ENCODE assay signal across 21 cellular contexts in genomic region chr10:72126872-72127232, GRCh38.
"Had no signal": no experiment of that assay in that cellular context is flagged by ENCODE, and none has a peak within 500 bp of the region (broad histone marks: within the 10 kb centered on the region; RNA-seq: fewer than 3 reads in every experiment).

No MANE protein-coding gene starts in this region.

- H3K27ac ChIP-seq: breast epithelium, gastroesophageal sphincter, transverse colon, vagina had no signal

- H3K36me3 Mint-ChIP-seq: natural killer cell treated with Interleukin-12 subunit alpha and Interleukin-12 subunit beta and Interleukin-15 and Interleukin-18, amount 100 ng/mL, for 72 hours had no signal

- H3K4me3 Mint-ChIP-seq: activated naive CD8-positive, alpha-beta T cell treated with anti-CD3 and anti-CD28 coated beads, Interleukin-2, amount 10 ng/mL, durations not matched to agents 7 days and 5 days; endodermal cell; natural killer cell treated with Interleukin-12 subunit alpha and Interleukin-12 subunit beta and Interleukin-15 and Interleukin-18, amount 100 ng/mL, for 72 hours; T-cell had no signal

- DNase-seq: activated CD4-positive, alpha-beta T cell treated with anti-CD3 and anti-CD28 coated beads, Interleukin-2, amount 50 U/mL, for 1 hour; activated effector memory CD4-positive, alpha-beta T cell treated with anti-CD3 and anti-CD28 coated beads, Interleukin-2, amount 50 U/mL, for 16 hours; activated naive CD8-positive, alpha-beta T cell treated with anti-CD3 and anti-CD28 coated beads, Interleukin-2, amount 10 ng/mL, durations not matched to agents 7 days and 5 days; activated T-cell treated with anti-CD3 and anti-CD28 coated beads, Interleukin-2, amount 50 U/mL, for 1 hour; anterior cingulate cortex; dorsolateral prefrontal cortex; endodermal cell; heart right ventricle; left cardiac atrium; nucleus accumbens; posterior cingulate gyrus; right cardiac atrium; stimulated activated CD4-positive, alpha-beta T cell treated with anti-CD3 and anti-CD28 coated beads, Interleukin-4, amount 100 ng/mL, for 24 hours; T-cell; T-helper 9 cell; transverse colon had no signal

- H3K4me3 ChIP-seq: breast epithelium, dorsolateral prefrontal cortex, gastroesophageal sphincter, heart right ventricle, transverse colon, vagina had no signal

- H3K9me3 ChIP-seq: breast epithelium, gastroesophageal sphincter, heart right ventricle, transverse colon, vagina had no signal

- H3K27me3 ChIP-seq: breast epithelium, dorsolateral prefrontal cortex, gastroesophageal sphincter, heart right ventricle, transverse colon, vagina had no signal

- H3K27ac Mint-ChIP-seq: activated naive CD8-positive, alpha-beta T cell treated with anti-CD3 and anti-CD28 coated beads, Interleukin-2, amount 10 ng/mL, durations not matched to agents 7 days and 5 days; endodermal cell; natural killer cell treated with Interleukin-12 subunit alpha and Interleukin-12 subunit beta and Interleukin-15 and Interleukin-18, amount 100 ng/mL, for 72 hours had no signal

- H3K9me3 Mint-ChIP-seq: activated naive CD8-positive, alpha-beta T cell treated with anti-CD3 and anti-CD28 coated beads, Interleukin-2, amount 10 ng/mL, durations not matched to agents 7 days and 5 days; endodermal cell; natural killer cell treated with Interleukin-12 subunit alpha and Interleukin-12 subunit beta and Interleukin-15 and Interleukin-18, amount 100 ng/mL, for 72 hours; T-cell had no signal

- H3K4me1 ChIP-seq: breast epithelium, vagina had no signal

- H3K27me3 Mint-ChIP-seq: activated naive CD8-positive, alpha-beta T cell treated with anti-CD3 and anti-CD28 coated beads, Interleukin-2, amount 10 ng/mL, durations not matched to agents 7 days and 5 days; natural killer cell treated with Interleukin-12 subunit alpha and Interleukin-12 subunit beta and Interleukin-15 and Interleukin-18, amount 100 ng/mL, for 72 hours; T-cell had no signal

- ATAC-seq: activated CD4-positive, CD25-positive, alpha-beta regulatory T cell treated with anti-CD3 and anti-CD28 coated beads, Interleukin-2, amount 50 U/mL, for 24 hours; gastroesophageal sphincter; left cardiac atrium; natural killer cell treated with Interleukin-12 subunit alpha and Interleukin-12 subunit beta and Interleukin-15 and Interleukin-18, amount 100 ng/mL, for 72 hours had no signal
